9 cellular contexts compared by ENCODE assay signal in the genomic region with DNA sequence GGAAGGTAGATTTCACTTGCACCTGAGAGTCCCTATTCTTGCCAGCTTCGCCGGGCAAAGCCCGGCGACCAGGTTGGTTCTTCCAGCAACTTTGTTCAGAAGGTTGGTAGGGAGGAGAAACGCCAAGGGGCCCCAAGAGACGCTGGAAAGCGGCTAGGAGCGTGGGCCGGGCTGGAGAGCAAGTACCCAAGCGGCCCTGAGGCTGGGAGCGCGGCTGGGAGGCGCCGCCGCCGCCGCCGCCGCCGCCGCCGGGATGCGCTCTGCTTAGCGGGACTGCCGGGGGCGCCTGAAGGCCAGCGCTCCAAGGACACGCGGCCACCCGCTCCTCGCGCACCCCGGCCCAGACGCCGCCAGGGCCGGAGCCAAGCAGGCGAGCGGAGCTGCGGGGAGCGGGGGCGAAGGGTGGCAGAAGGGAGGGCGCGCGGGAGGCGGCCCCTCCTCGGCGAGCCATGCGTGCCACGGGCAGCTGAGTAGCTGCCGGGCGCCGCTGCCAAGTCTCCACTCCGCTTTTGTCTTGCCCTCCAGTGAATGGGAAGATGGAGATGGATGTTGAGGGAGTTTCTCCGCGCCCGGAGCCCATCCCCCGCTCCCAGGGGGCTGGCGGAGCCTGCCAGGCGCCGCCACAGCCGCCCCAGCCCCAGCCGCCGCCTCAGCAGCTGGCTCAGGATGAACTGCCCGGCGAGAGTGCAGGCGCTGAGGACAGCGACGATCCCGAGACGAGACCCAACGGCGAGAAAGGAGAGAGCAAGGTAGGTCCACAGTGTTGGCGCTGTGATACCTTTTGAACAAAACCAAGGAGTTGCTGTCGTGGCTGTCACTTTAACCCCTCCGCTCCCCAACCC.
DNase-seq lines count a peak whose midpoint lies in the region; TF ChIP-seq lines count a peak whose summit lies in the region.
"Had no signal": no experiment of that assay in that cellular context is flagged by ENCODE, and none has a peak within 500 bp of the region (broad histone marks: within the 10 kb centered on the region; RNA-seq: fewer than 3 reads in every experiment).

No MANE protein-coding gene starts in this region.

- 1 to 9% methylated on average over 9 to 20 of the region's 75 CpGs for WGBS in esophagus squamous epithelium, 2 donors

- no peak for TF ChIP-seq CTCF in esophagus squamous epithelium (IDR thresholded peaks at IDR 0.05)

- H3K4me3 ChIP-seq in esophagus squamous epithelium, result peak overlapping the region; percentile 17 to 70 (median 48)

- H3K27me3 ChIP-seq in esophagus squamous epithelium, result peaks cover 0 to 45% (median 7%) of the 10 kb centered on the region in 4 donors

- DNase-seq in COR-L47 (lab: John Stamatoyannopoulos, UW) (peak; percentile 42), NCI-H2227 (lab: John Stamatoyannopoulos, UW; ENCODE audit: unreplicated experiment) (peak; percentile 36), esophagus squamous epithelium (lab: John Stamatoyannopoulos, UW) (no peak), nucleus accumbens (lab: John Stamatoyannopoulos, UW) (peak in 45 of 56 donors; percentile 10 to 63 (median 42)), mucosa of gallbladder (ENCODE audit: low spot score) (no peak), 8988T (no peak), NCI-H1048 (lab: John Stamatoyannopoulos, UW) (no peak)
- no peak for DNase-seq in activated CD4-positive, alpha-beta T cell treated with anti-CD3 and anti-CD28 coated beads for 1 hour
- DNase-seq: activated T-cell treated with anti-CD3 and anti-CD28 coated beads, Interleukin-2, amount 50 U/mL, for 4 hours had no signal

- H3K4me1 ChIP-seq in esophagus squamous epithelium, result peaks cover 7 to 23% (median 12%) of the 10 kb centered on the region in 3 donors

- H3K27ac ChIP-seq in esophagus squamous epithelium, result no peak overlapping the region

- intact Hi-C loops in esophagus squamous epithelium (cut with DNase I), result no loop called here

- no peak for TF ChIP-seq POLR2A in esophagus squamous epithelium (IDR thresholded peaks at IDR 0.05)

- no peaks in the 10 kb centered on the region for H3K36me3 ChIP-seq in esophagus squamous epithelium

- H3K9me3 ChIP-seq in esophagus squamous epithelium, result no peaks in the 10 kb centered on the region

Comparison
In these comparisons a context has a peak if more than half of its experiments do, and no peak if none do; other contexts are left out.
1. DNase-seq: peak in COR-L47 (single experiment), NCI-H2227 (single experiment) and nucleus accumbens (45 of 56); none in esophagus squamous epithelium (single experiment), mucosa of gallbladder (single experiment), 8988T (single experiment), NCI-H1048 (single experiment) and activated CD4-positive, alpha-beta T cell treated with anti-CD3 and anti-CD28 coated beads for 1 hour (single experiment).